ENCODE assay signal across 12 cellular contexts in the genomic region with DNA sequence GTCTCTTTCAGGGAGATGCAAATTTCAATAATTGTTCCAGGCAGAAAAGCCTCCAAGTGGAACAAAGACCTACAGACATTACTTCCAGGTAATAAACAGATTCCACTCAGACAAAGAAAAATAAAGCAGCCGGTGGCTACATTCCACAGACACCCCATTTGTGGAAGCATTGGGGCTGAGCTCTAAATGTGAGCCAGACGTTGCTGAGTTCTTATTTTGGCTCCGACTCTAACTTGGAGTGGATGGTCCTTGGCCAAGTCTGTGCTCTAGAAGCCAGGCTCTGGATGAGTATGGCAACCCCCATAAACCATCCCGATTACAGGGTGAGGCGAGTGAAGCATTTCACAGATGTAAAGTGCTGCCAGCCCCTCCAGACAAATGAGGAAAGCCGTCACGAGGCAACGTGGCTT. TPM values are rescaled to one million over a fixed set of nuclear protein-coding genes. Genes with fewer than 3 reads are reported as not detected.
A peak's percentile ranks its signal among the peaks of the same experiment; 100 is the strongest.
DNase-seq lines count a peak whose midpoint lies in the region; TF ChIP-seq lines count a peak whose summit lies in the region.
"Had no signal": no experiment of that assay in that cellular context is flagged by ENCODE, and none has a peak within 500 bp of the region (broad histone marks: within the 10 kb centered on the region; RNA-seq: fewer than 3 reads in every experiment).

No MANE protein-coding gene starts in this region.

- H3K9me3 ChIP-seq in osteoblast (ENCODE audit: low read depth, low read length), result no peaks in the 10 kb centered on the region

- peak; percentile 95 for DNase-seq in DMS79 treated with DMSO at 0.1 percent for 48 hours (lab: John Stamatoyannopoulos, UW)
- DNase-seq in NCI-H526 treated with DMSO at 0.1 percent for 48 hours (lab: John Stamatoyannopoulos, UW), result peak; percentile 92
- DNase-seq in fibroblast of the aortic adventitia (ENCODE audit: low read depth), result peak; percentile 90
- no peak for DNase-seq in osteoblast (ENCODE audit: insufficient read length, low spot score, missing footprints)
- DNase-seq in EL, result no peak
- no peak for DNase-seq in stimulated activated CD4-positive, alpha-beta T cell treated with anti-CD3 and anti-CD28 coated beads, Interleukin-1b, Interleukin-23, amount 100 ng/mL, for 48 hours
- DNase-seq in D341Med (ENCODE audit: low spot score), result no peak
- no peak for DNase-seq in H4 (ENCODE audit: low spot score)
- DNase-seq: C1 segment of cervical spinal cord, dermis blood vessel endothelial cell, NCI-H1436 treated with DMSO at 0.1 percent for 48 hours had no signal

- H3K4me3 ChIP-seq in fibroblast of the aortic adventitia (ENCODE audit: low read depth, low read length) (peak overlapping the region; percentile 35), osteoblast (ENCODE audit: insufficient read depth, low read length) (peak overlapping the region; percentile 3)

- peaks cover 68% of the 10 kb centered on the region for H3K36me3 ChIP-seq in osteoblast (ENCODE audit: insufficient read depth, low read length)

- no peak overlapping the region for H2AFZ ChIP-seq in osteoblast (ENCODE audit: low read length)

- no peaks in the 10 kb centered on the region for H3K27me3 ChIP-seq in osteoblast (ENCODE audit: insufficient read depth, low read length)

- peaks cover 100% of the 10 kb centered on the region for H3K79me2 ChIP-seq in osteoblast (ENCODE audit: insufficient read depth, low read length)

- H3K4me2 ChIP-seq in osteoblast (ENCODE audit: insufficient read depth, low read length), result peak overlapping the region; percentile 87

- H3K27ac ChIP-seq in osteoblast (ENCODE audit: low read depth, low read length), result peak overlapping the region; percentile 96
- H3K27ac ChIP-seq: HL-60 had no signal

- H3K4me1 ChIP-seq in osteoblast (ENCODE audit: insufficient read depth, low read length), result peaks cover 93% of the 10 kb centered on the region

- TF ChIP-seq CTCF in fibroblast of the aortic adventitia (IDR thresholded peaks at IDR 0.05; ENCODE audit: insufficient read depth, low read length) (no peak), osteoblast (IDR thresholded peaks at IDR 0.05; ENCODE audit: extremely low read depth, low read depth, low read length) (no peak)

- peaks cover 25% of the 10 kb centered on the region for H4K20me1 ChIP-seq in osteoblast (ENCODE audit: insufficient read depth, low read length)

RNA-seq across cellular contexts. Expression of a gene that starts 6.6 kb away (rescaled TPM):
- total RNA-seq in fibroblast of the aortic adventitia (ENCODE audit: low replicate concordance) (82.1 and 128 TPM in 2 replicates), osteoblast (129 and 155 TPM in 2 replicates)
- 28.2 and 29.7 TPM in 2 replicates for total RNA-seq in H4 (2014; rRNA removed; shearing (Covaris generic))

Comparison
In these comparisons a context has a peak if more than half of its experiments do, and no peak if none do; other contexts are left out.
1. DNase-seq: peak in DMS79 treated with DMSO at 0.1 percent for 48 hours (single experiment), NCI-H526 treated with DMSO at 0.1 percent for 48 hours (single experiment) and fibroblast of the aortic adventitia (single experiment); none in osteoblast (single experiment), EL (single experiment), stimulated activated CD4-positive, alpha-beta T cell treated with anti-CD3 and anti-CD28 coated beads, Interleukin-1b, Interleukin-23, amount 100 ng/mL, for 48 hours (single experiment), D341Med (single experiment) and H4 (single experiment).